ENCODE assay signal across 9 cellular contexts in the genomic region with DNA sequence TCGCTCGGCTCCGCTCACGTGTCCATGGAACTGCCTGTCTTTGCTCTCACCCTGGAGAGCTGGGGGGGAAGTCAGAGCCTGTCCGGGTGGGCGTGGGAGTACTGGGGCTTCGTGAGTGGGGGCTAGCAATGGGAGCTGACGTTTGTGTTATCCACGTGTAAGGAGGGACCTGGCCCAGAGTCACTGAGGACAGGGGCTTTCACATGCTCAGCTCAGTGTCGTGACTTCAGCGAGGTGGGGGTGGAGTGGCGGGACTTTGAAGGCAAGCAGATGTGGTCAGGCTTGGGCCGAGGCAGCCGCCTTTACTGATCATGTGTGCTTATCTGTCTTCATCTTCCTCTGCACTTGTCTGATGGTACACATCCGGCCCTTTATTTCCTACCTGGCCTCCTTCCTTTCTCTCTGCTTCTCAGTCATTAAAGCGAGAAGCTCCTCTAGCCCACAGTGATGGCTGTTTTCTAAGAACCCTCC.
DNase-seq lines count a peak whose midpoint lies in the region; ATAC-seq, FAIRE-seq and TF ChIP-seq lines count a peak whose summit lies in the region.
"Had no signal": no experiment of that assay in that cellular context is flagged by ENCODE, and none has a peak within 500 bp of the region (broad histone marks: within the 10 kb centered on the region; RNA-seq: fewer than 3 reads in every experiment).

No MANE protein-coding gene starts in this region.

- DNase-seq in NCI-H82 (lab: John Stamatoyannopoulos, UW) (peak; percentile 24), NCI-H82 treated with DMSO at 0.1 percent for 48 hours (lab: John Stamatoyannopoulos, UW; ENCODE audit: unreplicated experiment) (no peak), upper lobe of right lung (no peak), D341Med (ENCODE audit: low spot score) (no peak), HTR-8/SVneo (ENCODE audit: insufficient read length, low spot score) (no peak)

- peaks cover 54% of the 10 kb centered on the region for H3K4me1 Mint-ChIP-seq in brain

- intact Hi-C loops in upper lobe of right lung (cut with DNase I), result loop anchor here (10.0 kb wide), 1 partner anchor 118 kb away; no protein-coding TSS in a partner anchor

- H3K36me3 ChIP-seq in skeletal muscle tissue (ENCODE audit: control insufficient read depth in 3 of 3, insufficient read depth in 3 of 3, low read length in 3 of 3), result peaks cover 16 to 21% (median 17%) of the 10 kb centered on the region in 3 donors
- H3K36me3 ChIP-seq in upper lobe of right lung, result peaks cover 21% of the 10 kb centered on the region

- peaks cover 16% of the 10 kb centered on the region for H3K36me3 Mint-ChIP-seq in brain

- FAIRE-seq in HTR-8/SVneo (lab: Jason Lieb, UNC), result no peak
- FAIRE-seq: A549 had no signal

- H3K4me3 Mint-ChIP-seq in brain, result peak overlapping the region in 4 of 5 experiments; percentile 5 to 63 (median 32)

- peaks cover 7% of the 10 kb centered on the region for H3K27me3 Mint-ChIP-seq in brain

- H3K27me3 ChIP-seq in skeletal muscle tissue (ENCODE audit: control insufficient read depth in 3 of 3, insufficient read depth in 3 of 3, low read length in 3 of 3) (no peaks in the 10 kb centered on the region), upper lobe of right lung (no peaks in the 10 kb centered on the region)

- H3K27ac ChIP-seq in skeletal muscle tissue (ENCODE audit: low read depth, low read length) (peak overlapping the region; percentile 99), upper lobe of right lung (peak overlapping the region; percentile 70)
- H3K27ac ChIP-seq: A549 had no signal

- TF ChIP-seq CTCF in brain (conservative IDR thresholded peaks at IDR 0.05) (no peak), upper lobe of right lung (IDR thresholded peaks at IDR 0.05) (no peak)

- H3K9me3 Mint-ChIP-seq in brain, result peaks cover 0 to 6% (median 3%) of the 10 kb centered on the region in 5 experiments

- peak overlapping the region; percentile 13 to 71 (median 58) for H3K9ac ChIP-seq in skeletal muscle tissue (ENCODE audit: low read depth in 1 of 3, low read length in 3 of 3)

- H3K4me3 ChIP-seq in skeletal muscle tissue (ENCODE audit: low read length in 3 of 3), result peak overlapping the region in 2 of 3 donors; percentile 13 to 24
- no peak overlapping the region for H3K4me3 ChIP-seq in upper lobe of right lung
- H3K4me3 ChIP-seq: A549 had no signal

- H3K4me1 ChIP-seq in skeletal muscle tissue (ENCODE audit: control insufficient read depth in 3 of 3, insufficient read depth in 3 of 3, low read length in 3 of 3), result peaks cover 66 to 94% (median 85%) of the 10 kb centered on the region in 3 donors
- H3K4me1 ChIP-seq in upper lobe of right lung, result peaks cover 55% of the 10 kb centered on the region
- H3K4me1 ChIP-seq: A549 had no signal

- peak overlapping the region; percentile 76 to 95 (median 94) for H3K27ac Mint-ChIP-seq in brain

- no peaks in the 10 kb centered on the region for H3K9me3 ChIP-seq in skeletal muscle tissue (ENCODE audit: control insufficient read depth in 3 of 3, low read length in 3 of 3)
- H3K9me3 ChIP-seq in upper lobe of right lung, result no peaks in the 10 kb centered on the region
- H3K9me3 ChIP-seq: A549 had no signal

- ATAC-seq in upper lobe of right lung (no peak), HG03039 (IDR thresholded peaks at IDR 0.05; ENCODE audit: unreplicated experiment) (no peak)
- ATAC-seq: A549 had no signal
